ENCODE assay signal across 8 cellular contexts in genomic region chr1:182616130-182617074, GRCh38. TPM values are rescaled to one million over a fixed set of nuclear protein-coding genes. Genes with fewer than 3 reads are reported as not detected.
DNase-seq lines count a peak whose midpoint lies in the region; ATAC-seq and TF ChIP-seq lines count a peak whose summit lies in the region.

No MANE protein-coding gene starts in this region.

- H3K4me1 Mint-ChIP-seq in endothelial cell (ENCODE audit: unreplicated experiment) (peaks cover 70% of the 10 kb centered on the region), nephron progenitor cell (peaks cover 79% of the 10 kb centered on the region)

- no peak overlapping the region for H2AFZ ChIP-seq in ACC112 (ENCODE audit: low read length, unreplicated experiment)

- no peak for TF ChIP-seq CTCF in endothelial cell (IDR thresholded peaks at IDR 0.05; ENCODE audit: unreplicated experiment)
- no peak for TF ChIP-seq CTCF in nephron progenitor cell (IDR thresholded peaks at IDR 0.05)

- peaks cover 34% of the 10 kb centered on the region for H3K4me1 ChIP-seq in ACC112 (ENCODE audit: control insufficient read depth, insufficient read depth, low read length, unreplicated experiment)

- H3K36me3 Mint-ChIP-seq in endothelial cell (ENCODE audit: low read depth, unreplicated experiment) (no peaks in the 10 kb centered on the region), nephron progenitor cell (ENCODE audit: low read depth) (peaks cover 14% of the 10 kb centered on the region)

- ATAC-seq in HG03432 (IDR thresholded peaks at IDR 0.05; ENCODE audit: unreplicated experiment), result peak; percentile 76
- ATAC-seq in stimulated activated naive CD8-positive, alpha-beta T cell treated with anti-CD3 and anti-CD28 coated beads, Interleukin-15, Interleukin-2, amounts not matched to agents 100 U/mL and 50 U/mL, for 24 hours, result peak; percentile 86

- H3K27ac Mint-ChIP-seq in endothelial cell (ENCODE audit: unreplicated experiment), result peak overlapping the region; percentile 48
- H3K27ac Mint-ChIP-seq in nephron progenitor cell, result peak overlapping the region; percentile 82

- no peaks in the 10 kb centered on the region for H3K79me2 ChIP-seq in ACC112 (ENCODE audit: control insufficient read depth, insufficient read depth, low read length, unreplicated experiment)

- H3K27ac ChIP-seq in ACC112 (ENCODE audit: low read depth, low read length), result no peak overlapping the region

- DNase-seq in GM19238 (ENCODE audit: insufficient read length, low spot score), result peak; percentile 40
- DNase-seq in NCI-H524 (lab: John Stamatoyannopoulos, UW), result peak; percentile 90 to 91
- peak; percentile 90 for DNase-seq in activated CD8-positive, alpha-beta memory T cell treated with anti-CD3 and anti-CD28 coated beads for 24 hours
- DNase-seq in endothelial cell (ENCODE audit: low spot score), result no peak
- peak; percentile 30 for DNase-seq in nephron progenitor cell
- peak; percentile 87 for DNase-seq in stimulated activated naive CD8-positive, alpha-beta T cell treated with anti-CD3 and anti-CD28 coated beads, Interleukin-15, Interleukin-2, amounts not matched to agents 100 U/mL and 50 U/mL, for 24 hours

- H3K27me3 Mint-ChIP-seq in endothelial cell (ENCODE audit: unreplicated experiment) (peaks cover 14% of the 10 kb centered on the region), nephron progenitor cell (ENCODE audit: low read depth, poor library complexity) (peaks cover 45% of the 10 kb centered on the region)

- H3K4me3 Mint-ChIP-seq in endothelial cell (ENCODE audit: unreplicated experiment) (peak overlapping the region; percentile 51), nephron progenitor cell (peak overlapping the region; percentile 74)

- H3K36me3 ChIP-seq in ACC112 (ENCODE audit: insufficient read depth, low read length), result no peaks in the 10 kb centered on the region

- no peaks in the 10 kb centered on the region; the same call in 1 of the 2 replicates for H3K27me3 ChIP-seq in ACC112 (ENCODE audit: insufficient read depth, low read length)

- no peaks in the 10 kb centered on the region for H3K9me3 Mint-ChIP-seq in endothelial cell (ENCODE audit: unreplicated experiment)
- H3K9me3 Mint-ChIP-seq in nephron progenitor cell, result peaks cover 18% of the 10 kb centered on the region

- H3K4me3 ChIP-seq in ACC112 (ENCODE audit: low read depth, low read length), result peak overlapping the region; percentile 33

RNA-seq across cellular contexts. Expression of gene RGS16, which starts 12.2 kb away (rescaled TPM):
- 11.8 TPM for total RNA-seq in endothelial cell (ENCODE audit: unreplicated experiment)

RNA-seq across cellular contexts. Expression of gene RNASEL, which starts 27.3 kb away (rescaled TPM):
- 2.3 TPM for total RNA-seq in endothelial cell (ENCODE audit: unreplicated experiment)
